32 cellular contexts compared by ENCODE assay signal in genomic region chr5:2996687-2997086, GRCh38.
"Had no signal": no experiment of that assay in that cellular context is flagged by ENCODE, and none has a peak within 500 bp of the region (broad histone marks: within the 10 kb centered on the region; RNA-seq: fewer than 3 reads in every experiment).

No MANE protein-coding gene starts in this region.

- H3K36me3 ChIP-seq: adrenal gland, breast epithelium, MG63, Peyer's patch, SJSA1 had no signal

- H3K4me1 ChIP-seq: adrenal gland, body of pancreas, breast epithelium, Peyer's patch, SJSA1 had no signal

- DNase-seq: activated CD4-positive, alpha-beta memory T cell treated with anti-CD3 and anti-CD28 coated beads for 36 hours; activated CD4-positive, alpha-beta T cell treated with anti-CD3 and anti-CD28 coated beads, Interleukin-2, amount 50 U/mL, for 1 hour; activated CD8-positive, alpha-beta memory T cell treated with anti-CD3 and anti-CD28 coated beads, Interleukin-2, amount 50 U/mL, for 4 hours; activated gamma-delta T cell treated with Interleukin-2 at 50 U/mL for 16 hours; activated naive CD4-positive, alpha-beta T cell treated with anti-CD3 and anti-CD28 coated beads for 36 hours; activated T-cell treated with anti-CD3 and anti-CD28 coated beads for 4 hours; activated T-cell treated with anti-CD3 and anti-CD28 coated beads, Interleukin-2, amount 50 U/mL, for 4 hours; body of pancreas; Kasumi-1; KG1; NCI-H1048; NCI-H1105 treated with DMSO at 0.1 percent for 48 hours; NCI-H1436; NCI-H1694; NCI-H1930; NCI-H2081 treated with DMSO at 0.1 percent for 48 hours; NCI-H510A; NCI-H526; NCI-H748 treated with DMSO at 0.1 percent for 48 hours; NK-92 treated with Interleukin-12 subunit alpha and Interleukin-12 subunit beta, amount 100 ng/mL, for 24 hours; PC-3; Peyer's patch; RPMI8226; SHP77 treated with DMSO at 0.1 percent for 48 hours; SK-N-SH had no signal

- H3K27me3 ChIP-seq: adrenal gland, body of pancreas, Peyer's patch, SJSA1 had no signal

- H3K4me2 ChIP-seq: SK-N-SH had no signal

- H3K27ac ChIP-seq: adrenal gland, body of pancreas, breast epithelium, Peyer's patch, SJSA1 had no signal

- FAIRE-seq: astrocyte, TTC549 had no signal

- H3K9ac ChIP-seq: SK-N-SH had no signal

- H3K9me3 ChIP-seq: adrenal gland, body of pancreas, MG63, Peyer's patch, SK-N-SH had no signal

- ATAC-seq: activated naive CD4-positive, alpha-beta T cell treated with anti-CD3 and anti-CD28 coated beads, Interleukin-2, amount 50 U/mL, for 72 hours; activated T-cell treated with anti-CD3 and anti-CD28 coated beads, Interleukin-2, amount 50 U/mL, for 4 hours; body of pancreas; PC-3 had no signal

- H3K4me3 ChIP-seq: adrenal gland, body of pancreas, breast epithelium, MG63, Peyer's patch, SJSA1 had no signal
